9 cellular contexts compared by ENCODE assay signal in genomic region chr3:140943781-140944547, GRCh38. TPM values are rescaled to one million over a fixed set of nuclear protein-coding genes. Genes with fewer than 3 reads are reported as not detected.
DNase-seq lines count a peak whose midpoint lies in the region; TF ChIP-seq lines count a peak whose summit lies in the region.
"Had no signal": no experiment of that assay in that cellular context is flagged by ENCODE, and none has a peak within 500 bp of the region (broad histone marks: within the 10 kb centered on the region; RNA-seq: fewer than 3 reads in every experiment).

No MANE protein-coding gene starts in this region.

- peak overlapping the region; percentile 77 for H3K4me2 ChIP-seq in skeletal muscle satellite cell (ENCODE audit: low read length)

- H3K4me1 ChIP-seq in SJCRH30: no peaks in the 10 kb centered on the region
- peaks cover 16% of the 10 kb centered on the region for H3K4me1 ChIP-seq in skeletal muscle satellite cell (ENCODE audit: control insufficient read depth, insufficient read depth, low read length)

- no peaks in the 10 kb centered on the region for H3K27me3 ChIP-seq in SJCRH30
- no peaks in the 10 kb centered on the region for H3K27me3 ChIP-seq in skeletal muscle satellite cell (ENCODE audit: control insufficient read depth, insufficient read depth, low read length)

- H3K9ac ChIP-seq in skeletal muscle satellite cell (ENCODE audit: low read depth, low read length): peak overlapping the region; percentile 95

- H3K27ac Mint-ChIP-seq in T-helper 2 cell treated with Interferon-gamma antibody and Interleukin-4, amounts not matched to agents 5 μg/mL and 100 μg/mL, for 36 hours: peak overlapping the region; percentile 97

- peaks cover 44% of the 10 kb centered on the region for H3K4me1 Mint-ChIP-seq in T-helper 2 cell treated with Interferon-gamma antibody and Interleukin-4, amounts not matched to agents 5 μg/mL and 100 μg/mL, for 36 hours (ENCODE audit: low read depth)

- peaks cover 12% of the 10 kb centered on the region for H3K27me3 Mint-ChIP-seq in T-helper 2 cell treated with Interferon-gamma antibody and Interleukin-4, amounts not matched to agents 5 μg/mL and 100 μg/mL, for 36 hours (ENCODE audit: low read depth)

- H3K27ac ChIP-seq in SJCRH30: no peak overlapping the region

- peak overlapping the region; percentile 95 for H3K4me3 Mint-ChIP-seq in T-helper 2 cell treated with Interferon-gamma antibody and Interleukin-4, amounts not matched to agents 5 μg/mL and 100 μg/mL, for 36 hours

- H3K9me3 Mint-ChIP-seq in T-helper 2 cell treated with Interferon-gamma antibody and Interleukin-4, amounts not matched to agents 5 μg/mL and 100 μg/mL, for 36 hours: no peaks in the 10 kb centered on the region

- H3K9me3 ChIP-seq in SJCRH30 (replicated peaks) (no peaks in the 10 kb centered on the region), skeletal muscle satellite cell (replicated peaks; ENCODE audit: low read length) (no peaks in the 10 kb centered on the region)

- H3K4me3 ChIP-seq in SJCRH30: peak overlapping the region; percentile 88
- peak overlapping the region; percentile 88 for H3K4me3 ChIP-seq in fibroblast of villous mesenchyme (ENCODE audit: low read depth, low read length)
- H3K4me3 ChIP-seq in skeletal muscle satellite cell (ENCODE audit: low read length): peak overlapping the region; percentile 90

- TF ChIP-seq CTCF in fibroblast of villous mesenchyme (IDR thresholded peaks at IDR 0.05; ENCODE audit: insufficient read depth, low read depth, low read length): no peak

- peaks cover 6% of the 10 kb centered on the region; the same call in 1 of the 2 replicates for H3K36me3 ChIP-seq in SJCRH30
- no peaks in the 10 kb centered on the region for H3K36me3 ChIP-seq in skeletal muscle satellite cell (ENCODE audit: insufficient read depth, low read length)

- no peak for DNase-seq in T-helper 2 cell treated with Interferon-gamma antibody and Interleukin-4, amounts not matched to agents 5 μg/mL and 100 μg/mL, for 36 hours (ENCODE audit: low spot score)
- DNase-seq in T-helper 2 cell (no peak), SJCRH30 (no peak), fibroblast of villous mesenchyme (ENCODE audit: low read depth) (no peak), midbrain (lab: John Stamatoyannopoulos, UW) (no peak), HuH-7 (ENCODE audit: low spot score) (no peak)
- DNase-seq in stimulated activated CD4-positive, alpha-beta T cell treated with anti-CD3 and anti-CD28 coated beads, Interleukin-1b, Interleukin-23, amount 100 ng/mL, for 48 hours: no peak
- DNase-seq: NK-92 treated with Interleukin-12 subunit alpha and Interleukin-12 subunit beta, amount 100 ng/mL, for 24 hours had no signal

- H3K36me3 Mint-ChIP-seq in T-helper 2 cell treated with Interferon-gamma antibody and Interleukin-4, amounts not matched to agents 5 μg/mL and 100 μg/mL, for 36 hours (ENCODE audit: low read depth): peaks cover 9% of the 10 kb centered on the region

RNA-seq across cellular contexts. Expression of gene SLC25A36, which starts 2.3 kb away (rescaled TPM):
- total RNA-seq in SJCRH30 (2014; rRNA removed; shearing (Covaris generic)): 103 and 117 TPM in 2 replicates
- 56.7 and 65.2 TPM in 2 replicates for total RNA-seq in fibroblast of villous mesenchyme
- total RNA-seq in skeletal muscle satellite cell (2012; rRNA removed): 55.3 and 72.8 TPM in 2 replicates
